1 cellular context compared by ENCODE assay signal in the genomic region with DNA sequence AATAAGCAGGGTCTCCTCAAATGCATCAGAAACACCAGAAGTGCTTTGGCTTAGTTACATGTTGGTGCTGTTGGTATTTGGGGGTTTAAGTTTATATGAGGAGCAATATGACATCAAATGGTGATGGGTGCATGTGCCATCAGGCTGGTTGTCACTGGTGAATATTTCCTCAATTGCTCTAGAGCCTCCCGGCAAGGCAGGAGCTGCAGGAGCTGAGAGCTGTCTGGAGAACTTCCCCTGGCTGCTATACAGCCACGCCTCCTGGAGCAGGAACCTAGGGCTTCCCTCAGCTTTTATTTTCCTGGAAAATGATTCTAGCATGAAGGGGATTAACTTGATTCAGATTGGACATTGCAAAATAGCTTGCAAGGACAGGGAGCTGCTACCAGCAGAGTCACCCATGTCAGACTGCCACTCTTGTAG.
TF ChIP-seq lines count a peak whose summit lies in the region.

No MANE protein-coding gene starts in this region.

TF ChIP-seq in WTC11, 78 proteins besides CTCF, POLR2A, EP300 and RAD21 (continued from another document):
- TF ChIP-seq, protein P1, sequence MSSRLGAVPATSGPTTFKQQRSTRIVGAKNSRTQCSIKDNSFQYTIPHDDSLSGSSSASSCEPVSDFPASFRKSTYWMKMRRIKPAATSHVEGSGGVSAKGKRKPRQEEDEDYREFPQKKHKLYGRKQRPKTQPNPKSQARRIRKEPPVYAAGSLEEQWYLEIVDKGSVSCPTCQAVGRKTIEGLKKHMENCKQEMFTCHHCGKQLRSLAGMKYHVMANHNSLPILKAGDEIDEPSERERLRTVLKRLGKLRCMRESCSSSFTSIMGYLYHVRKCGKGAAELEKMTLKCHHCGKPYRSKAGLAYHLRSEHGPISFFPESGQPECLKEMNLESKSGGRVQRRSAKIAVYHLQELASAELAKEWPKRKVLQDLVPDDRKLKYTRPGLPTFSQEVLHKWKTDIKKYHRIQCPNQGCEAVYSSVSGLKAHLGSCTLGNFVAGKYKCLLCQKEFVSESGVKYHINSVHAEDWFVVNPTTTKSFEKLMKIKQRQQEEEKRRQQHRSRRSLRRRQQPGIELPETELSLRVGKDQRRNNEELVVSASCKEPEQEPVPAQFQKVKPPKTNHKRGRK (CRISPR knock-in tag; IDR thresholded peaks at IDR 0.05; ENCODE audit: borderline replicate concordance), result no peak
- TF ChIP-seq EMX1 (CRISPR knock-in tag; IDR thresholded peaks at IDR 0.05), result no peak
- no peak for TF ChIP-seq HMGA2 (CRISPR knock-in tag; IDR thresholded peaks at IDR 0.05)
- TF ChIP-seq, protein P2, sequence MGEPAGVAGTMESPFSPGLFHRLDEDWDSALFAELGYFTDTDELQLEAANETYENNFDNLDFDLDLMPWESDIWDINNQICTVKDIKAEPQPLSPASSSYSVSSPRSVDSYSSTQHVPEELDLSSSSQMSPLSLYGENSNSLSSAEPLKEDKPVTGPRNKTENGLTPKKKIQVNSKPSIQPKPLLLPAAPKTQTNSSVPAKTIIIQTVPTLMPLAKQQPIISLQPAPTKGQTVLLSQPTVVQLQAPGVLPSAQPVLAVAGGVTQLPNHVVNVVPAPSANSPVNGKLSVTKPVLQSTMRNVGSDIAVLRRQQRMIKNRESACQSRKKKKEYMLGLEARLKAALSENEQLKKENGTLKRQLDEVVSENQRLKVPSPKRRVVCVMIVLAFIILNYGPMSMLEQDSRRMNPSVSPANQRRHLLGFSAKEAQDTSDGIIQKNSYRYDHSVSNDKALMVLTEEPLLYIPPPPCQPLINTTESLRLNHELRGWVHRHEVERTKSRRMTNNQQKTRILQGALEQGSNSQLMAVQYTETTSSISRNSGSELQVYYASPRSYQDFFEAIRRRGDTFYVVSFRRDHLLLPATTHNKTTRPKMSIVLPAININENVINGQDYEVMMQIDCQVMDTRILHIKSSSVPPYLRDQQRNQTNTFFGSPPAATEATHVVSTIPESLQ (CRISPR knock-in tag; IDR thresholded peaks at IDR 0.05), result no peak
- TF ChIP-seq, protein P3, sequence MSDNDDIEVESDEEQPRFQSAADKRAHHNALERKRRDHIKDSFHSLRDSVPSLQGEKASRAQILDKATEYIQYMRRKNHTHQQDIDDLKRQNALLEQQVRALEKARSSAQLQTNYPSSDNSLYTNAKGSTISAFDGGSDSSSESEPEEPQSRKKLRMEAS (CRISPR knock-in tag; IDR thresholded peaks at IDR 0.05), result no peak
- TF ChIP-seq, protein P4, sequence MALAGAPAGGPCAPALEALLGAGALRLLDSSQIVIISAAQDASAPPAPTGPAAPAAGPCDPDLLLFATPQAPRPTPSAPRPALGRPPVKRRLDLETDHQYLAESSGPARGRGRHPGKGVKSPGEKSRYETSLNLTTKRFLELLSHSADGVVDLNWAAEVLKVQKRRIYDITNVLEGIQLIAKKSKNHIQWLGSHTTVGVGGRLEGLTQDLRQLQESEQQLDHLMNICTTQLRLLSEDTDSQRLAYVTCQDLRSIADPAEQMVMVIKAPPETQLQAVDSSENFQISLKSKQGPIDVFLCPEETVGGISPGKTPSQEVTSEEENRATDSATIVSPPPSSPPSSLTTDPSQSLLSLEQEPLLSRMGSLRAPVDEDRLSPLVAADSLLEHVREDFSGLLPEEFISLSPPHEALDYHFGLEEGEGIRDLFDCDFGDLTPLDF (CRISPR knock-in tag; IDR thresholded peaks at IDR 0.05), result no peak
- TF ChIP-seq ZNF232 (CRISPR knock-in tag; IDR thresholded peaks at IDR 0.05), result no peak
- TF ChIP-seq, protein P5, sequence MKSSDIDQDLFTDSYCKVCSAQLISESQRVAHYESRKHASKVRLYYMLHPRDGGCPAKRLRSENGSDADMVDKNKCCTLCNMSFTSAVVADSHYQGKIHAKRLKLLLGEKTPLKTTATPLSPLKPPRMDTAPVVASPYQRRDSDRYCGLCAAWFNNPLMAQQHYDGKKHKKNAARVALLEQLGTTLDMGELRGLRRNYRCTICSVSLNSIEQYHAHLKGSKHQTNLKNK (CRISPR knock-in tag; IDR thresholded peaks at IDR 0.05), result no peak
- TF ChIP-seq ZNF423 (CRISPR knock-in tag; IDR thresholded peaks at IDR 0.05), result no peak
- no peak for TF ChIP-seq PRRX2 (CRISPR knock-in tag; IDR thresholded peaks at IDR 0.05)
